20 cellular contexts compared by ENCODE assay signal in the genomic region with DNA sequence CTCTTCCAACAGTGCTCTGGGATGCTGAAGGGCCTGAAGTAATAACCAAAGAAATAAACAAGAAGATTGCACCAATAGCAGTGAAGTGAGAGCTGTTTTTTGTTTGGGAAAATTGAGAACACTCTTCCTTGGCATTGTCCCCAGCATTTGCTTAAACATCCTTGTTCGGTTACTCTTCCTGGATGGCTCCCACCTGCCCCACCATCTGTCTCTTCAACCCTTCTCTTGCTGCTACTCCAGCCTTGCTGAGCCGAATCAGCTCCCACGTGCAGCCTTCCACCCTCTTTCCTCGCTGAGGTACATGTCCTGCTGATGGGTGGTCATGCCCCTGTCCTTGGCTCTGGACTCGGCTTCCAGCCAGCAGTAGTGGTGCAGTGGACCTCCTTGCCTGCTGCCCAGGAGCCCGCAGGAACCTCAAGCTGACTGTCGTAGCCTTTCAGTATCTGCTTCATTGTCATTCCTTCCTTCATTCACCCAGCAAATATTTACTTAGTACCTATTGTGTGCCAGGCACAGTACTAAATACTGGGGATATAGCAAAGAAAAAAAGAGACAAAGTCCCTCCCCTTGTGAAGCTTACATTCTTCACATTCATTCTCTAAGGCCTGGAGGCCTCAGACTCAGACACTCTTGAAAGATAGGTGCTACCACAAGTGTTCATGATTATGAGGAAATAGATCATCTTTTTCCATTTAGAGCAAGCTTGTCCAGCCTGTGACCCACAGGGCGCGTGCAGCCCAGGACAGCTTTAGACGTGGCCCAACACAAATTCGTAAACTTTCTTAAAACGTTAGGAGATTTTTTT. TPM values are rescaled to one million over a fixed set of nuclear protein-coding genes. Genes with fewer than 3 reads are reported as not detected.
DNase-seq lines count a peak whose midpoint lies in the region; ATAC-seq, FAIRE-seq and TF ChIP-seq lines count a peak whose summit lies in the region.
"Had no signal": no experiment of that assay in that cellular context is flagged by ENCODE, and none has a peak within 500 bp of the region (broad histone marks: within the 10 kb centered on the region; RNA-seq: fewer than 3 reads in every experiment).

No MANE protein-coding gene starts in this region.

- H3K27ac ChIP-seq in right lobe of liver (no peak overlapping the region), HepG2 (ENCODE audit: extremely low read length, insufficient read depth, low read length) (no peak overlapping the region), VCaP (peak overlapping the region; percentile 36)
- H3K27ac ChIP-seq: ovary had no signal

- H3K36me3 Mint-ChIP-seq in glutamatergic neuron (ENCODE audit: unreplicated experiment) = no peaks in the 10 kb centered on the region
- H3K36me3 Mint-ChIP-seq: naive thymus-derived CD4-positive, alpha-beta T cell; stimulated activated effector memory CD8-positive, alpha-beta T cell treated with anti-CD3 and anti-CD28 coated beads, Interleukin-12 subunit alpha, Interleukin-12 subunit beta, amount 100 ng/mL, for 72 hours had no signal

- 85% methylated on average over 8 of the region's 12 CpGs for WGBS in right lobe of liver (ENCODE audit: insufficient coverage, low coverage, low lambda C conversion rate, missing lambda C conversion rate)
- 91% methylated on average over 12 of the region's 12 CpGs for WGBS in HepG2 (ENCODE audit: low lambda C conversion rate)

- DNase-seq in right lobe of liver = peak in 2 of 3 donors; percentile 30 to 35
- no peak for DNase-seq in HepG2 (ENCODE audit: low spot score)
- DNase-seq in glutamatergic neuron = no peak
- DNase-seq in iPS-NIHi7 (ENCODE audit: extremely low spot score) = no peak
- no peak for DNase-seq in NCI-H1417 treated with DMSO at 0.1 percent for 48 hours (lab: John Stamatoyannopoulos, UW)
- DNase-seq: activated CD4-positive, alpha-beta T cell treated with anti-CD3 and anti-CD28 coated beads for 4 hours; activated gamma-delta T cell; amygdala; naive thymus-derived CD4-positive, alpha-beta T cell; NCI-H1105; right cardiac atrium had no signal

- H4K20me1 ChIP-seq in HepG2 (ENCODE audit: insufficient read depth, low read length) = no peaks in the 10 kb centered on the region

- no peak for FAIRE-seq in HepG2 (lab: Jason Lieb, UNC)
- FAIRE-seq: H1 had no signal

- H3K4me1 ChIP-seq in right lobe of liver = no peaks in the 10 kb centered on the region
- peaks cover 16% of the 10 kb centered on the region for H3K4me1 ChIP-seq in HepG2 (ENCODE audit: insufficient read depth, low read length)

- POLR2A ChIA-PET in HepG2 (lab: Yijun Ruan, JAX) = no interaction called here

- H3K4me3 ChIP-seq in right lobe of liver (no peak overlapping the region), HepG2 (replicated peaks in 1 of 3; ENCODE audit: insufficient read depth in 1 of 3, low read depth in 2 of 3, low read length in 3 of 3) (no peak overlapping the region)
- H3K4me3 ChIP-seq: heart left ventricle, ovary, testis had no signal

- H3K27me3 ChIP-seq in right lobe of liver = no peaks in the 10 kb centered on the region
- H3K27me3 ChIP-seq in HepG2 (ENCODE audit: control insufficient read depth in 1 of 2, insufficient read depth in 2 of 2, low read length in 2 of 2) = no peaks in the 10 kb centered on the region
- H3K27me3 ChIP-seq: heart left ventricle, ovary, testis had no signal

- BruUV-seq in HepG2 (replicated peaks; lab: Mats Ljungman, UMichigan) = no TSS peak

- no peak overlapping the region for H3K4me3 Mint-ChIP-seq in glutamatergic neuron (ENCODE audit: unreplicated experiment)
- H3K4me3 Mint-ChIP-seq: central memory CD8-positive, alpha-beta T cell; naive thymus-derived CD4-positive, alpha-beta T cell; stimulated activated effector memory CD8-positive, alpha-beta T cell treated with anti-CD3 and anti-CD28 coated beads, Interleukin-12 subunit alpha, Interleukin-12 subunit beta, amount 100 ng/mL, for 72 hours had no signal

- TF ChIP-seq RAD21 in HepG2 (CRISPR knock-in tag; IDR thresholded peaks at IDR 0.05) = no peak

- no peak overlapping the region for H2AFZ ChIP-seq in HepG2 (ENCODE audit: low read length)

- H3K27me3 Mint-ChIP-seq in glutamatergic neuron (ENCODE audit: unreplicated experiment) = peaks cover 9% of the 10 kb centered on the region
- H3K27me3 Mint-ChIP-seq: naive thymus-derived CD4-positive, alpha-beta T cell had no signal

- ATAC-seq in right lobe of liver = no peak
- no peak; the same call in 2 of the 3 replicates for ATAC-seq in HepG2
- ATAC-seq in GM21515 (IDR thresholded peaks at IDR 0.05; ENCODE audit: unreplicated experiment) = no peak
- no peak for ATAC-seq in HG03045 (IDR thresholded peaks at IDR 0.05; ENCODE audit: unreplicated experiment)
- ATAC-seq: naive thymus-derived CD4-positive, alpha-beta T cell had no signal

- TF ChIP-seq POLR2A in right lobe of liver (IDR thresholded peaks at IDR 0.05) (no peak), HepG2 (IDR thresholded peaks at IDR 0.05; ENCODE audit: insufficient read depth in 1 of 2, low read depth in 2 of 2, low read length in 2 of 2) (no peak)

- intact Hi-C loops in right lobe of liver (cut with DNase I) = loop anchor here in 1 of 2 donors (5.0 kb wide), 1 partner anchor 121 kb away; no protein-coding TSS in a partner anchor
- intact Hi-C loops in HepG2 (cut with micrococcal nuclease; ENCODE audit: unreplicated experiment) = loop anchor here (1.0 kb wide), 1 partner anchor 30 kb away; no protein-coding TSS in a partner anchor

- no peak overlapping the region for H3K4me2 ChIP-seq in HepG2 (ENCODE audit: low read depth, low read length)

- in situ Hi-C loops in HepG2 (cut with HindIII; ENCODE audit: extremely low pct_ligation_motif_present, low pct_unique_long_range_greater_than_20kb) = no loop called here

- H3K27ac Mint-ChIP-seq in glutamatergic neuron (ENCODE audit: unreplicated experiment) = peak overlapping the region; percentile 64

- no peak overlapping the region for H3K9ac ChIP-seq in HepG2 (ENCODE audit: insufficient read depth, low read depth, low read length)

- no peaks in the 10 kb centered on the region for H3K9me3 ChIP-seq in right lobe of liver
- no peaks in the 10 kb centered on the region for H3K9me3 ChIP-seq in HepG2 (ENCODE audit: low read length)
- H3K9me3 ChIP-seq: heart left ventricle, ovary, testis had no signal

- peaks cover 24% of the 10 kb centered on the region for H3K4me1 Mint-ChIP-seq in glutamatergic neuron (ENCODE audit: low read depth, unreplicated experiment)

- no peaks in the 10 kb centered on the region for H3K9me3 Mint-ChIP-seq in glutamatergic neuron (ENCODE audit: unreplicated experiment)
- H3K9me3 Mint-ChIP-seq: central memory CD8-positive, alpha-beta T cell; naive thymus-derived CD4-positive, alpha-beta T cell; stimulated activated effector memory CD8-positive, alpha-beta T cell treated with anti-CD3 and anti-CD28 coated beads, Interleukin-12 subunit alpha, Interleukin-12 subunit beta, amount 100 ng/mL, for 72 hours had no signal

- TF ChIP-seq CTCF in right lobe of liver (IDR thresholded peaks at IDR 0.05) (no peak), HepG2 (CRISPR knock-in tag; IDR thresholded peaks at IDR 0.05) (no peak), VCaP (conservative IDR thresholded peaks at IDR 0.05) (no peak), glutamatergic neuron (IDR thresholded peaks at IDR 0.05; ENCODE audit: partially characterized antibody, unreplicated experiment) (no peak)

- CTCF ChIA-PET in HepG2 (lab: Yijun Ruan, JAX; ENCODE audit: low intra/inter-chr PET ratio, low total read pairs) = interaction anchor here (1.9 to 2.9 kb wide), 2 partner anchors 28 to 30 kb away, joined by 7 to 21 read pairs; no protein-coding TSS in a partner anchor

- H3K36me3 ChIP-seq in right lobe of liver (peaks cover 0 to 10% (median 3%) of the 10 kb centered on the region in 4 donors), HepG2 (replicated peaks in 1 of 2; ENCODE audit: control insufficient read depth in 1 of 2, insufficient read depth in 2 of 2, low read length in 2 of 2) (peaks cover 40 to 80% of the 10 kb centered on the region in 2 experiments; a peak in 4 of 5 replicates)
- H3K36me3 ChIP-seq: ovary had no signal

- no peaks in the 10 kb centered on the region for H3K79me2 ChIP-seq in HepG2 (ENCODE audit: insufficient read depth, low read length)

- TF ChIP-seq EP300 in HepG2 (IDR thresholded peaks at IDR 0.05; ENCODE audit: low read depth in 2 of 2, low read length in 2 of 2) (no peak), HepG2 (CRISPR knock-in tag; IDR thresholded peaks at IDR 0.05; ENCODE audit: borderline replicate concordance) (no peak)

RNA-seq across cellular contexts. Expression of a gene that starts 17.1 kb away (rescaled TPM):
- 1 to 10 TPM in 3 of 6 experiments, under 1 TPM in 3; 0.25 to 1.5 (median 0.97) TPM for total RNA-seq in right lobe of liver
- total RNA-seq in HepG2 (2016; rRNA removed; fragmentation: Illumina TruSeq; extraction: Trizol) = 3.2 and 4.0 TPM in 2 replicates
- total RNA-seq in HepG2 (2016; cell fraction: cytosol; rRNA removed; fragmentation: Illumina TruSeq; extraction: Trizol; ENCODE audit: low read depth) = 4.3 and 5.3 TPM in 2 replicates
- 2.3 and 4.1 TPM in 2 replicates for total RNA-seq in HepG2 (2016; cell fraction: insoluble cytoplasmic fraction; rRNA removed; fragmentation: Illumina TruSeq; extraction: Trizol)
- 3.3 and 5.4 TPM in 2 replicates for total RNA-seq in HepG2 (2016; cell fraction: membrane; rRNA removed; fragmentation: Illumina TruSeq; extraction: Trizol)
- 2.0 and 2.1 TPM in 2 replicates for total RNA-seq in HepG2 (2016; cell fraction: nucleus; rRNA removed; fragmentation: Illumina TruSeq; extraction: Trizol)
- 5.3 and 7.5 TPM in 2 replicates for polyA plus RNA-seq in HepG2 (2011; rRNA removed)
- 5.6 and 9.0 TPM in 2 replicates for polyA plus RNA-seq in HepG2 (2011; cell fraction: cytosol; rRNA removed)
- polyA plus RNA-seq in HepG2 (2011; cell fraction: nucleus; rRNA removed) = 8.6 and 9.9 TPM in 2 replicates
- polyA plus RNA-seq in HepG2 (2012) = 2.1 and 2.6 TPM in 2 replicates
- 4.2 and 6.5 TPM in 2 replicates for polyA plus RNA-seq in HepG2 (2016; cell fraction: cytosol; fragmentation: Illumina TruSeq; extraction: Trizol; ENCODE audit: low read depth)
- polyA plus RNA-seq in HepG2 (2016; cell fraction: insoluble cytoplasmic fraction; fragmentation: Illumina TruSeq; extraction: Trizol; ENCODE audit: low read depth) = 2.0 and 2.3 TPM in 2 replicates
- 3.5 and 5.1 TPM in 2 replicates for polyA plus RNA-seq in HepG2 (2016; cell fraction: membrane; fragmentation: Illumina TruSeq; extraction: Trizol; ENCODE audit: low read depth)
- polyA plus RNA-seq in HepG2 (2016; cell fraction: nucleus; fragmentation: Illumina TruSeq; extraction: Trizol; ENCODE audit: insufficient read depth, low read depth) = 2.0 and 2.9 TPM in 2 replicates
- polyA minus RNA-seq in HepG2 (2011; rRNA and poly(A)+ RNA removed; ENCODE audit: low replicate concordance) = 1.2 and 3.8 TPM in 2 replicates
- 0.89 TPM in 1 of 2 replicates, not detected in the other for polyA minus RNA-seq in HepG2 (2011; cell fraction: cytosol; rRNA and poly(A)+ RNA removed)
- 6.2 and 7.3 TPM in 2 replicates for polyA minus RNA-seq in HepG2 (2011; cell fraction: nucleus; rRNA and poly(A)+ RNA removed)
- total RNA-seq in glutamatergic neuron (ENCODE audit: unreplicated experiment) = 3.2 TPM

RNA-seq across cellular contexts. Expression of a gene that starts 56.0 kb away (rescaled TPM):
- total RNA-seq in right lobe of liver (10 to 100 TPM in 1 of 6 experiments, 1 to 10 TPM in 5; 6.5 to 10.2 (median 7.7) TPM), HepG2 (2016; rRNA removed; fragmentation: Illumina TruSeq; extraction: Trizol) (10.1 and 11.4 TPM in 2 replicates), glutamatergic neuron (ENCODE audit: unreplicated experiment) (73.0 TPM)
- 2.1 and 3.6 TPM in 2 replicates for total RNA-seq in HepG2 (2016; cell fraction: cytosol; rRNA removed; fragmentation: Illumina TruSeq; extraction: Trizol; ENCODE audit: low read depth)
- total RNA-seq in HepG2 (2016; cell fraction: insoluble cytoplasmic fraction; rRNA removed; fragmentation: Illumina TruSeq; extraction: Trizol) = 9.3 and 12.3 TPM in 2 replicates
- 4.6 and 5.7 TPM in 2 replicates for total RNA-seq in HepG2 (2016; cell fraction: membrane; rRNA removed; fragmentation: Illumina TruSeq; extraction: Trizol)
- 8.0 and 8.9 TPM in 2 replicates for total RNA-seq in HepG2 (2016; cell fraction: nucleus; rRNA removed; fragmentation: Illumina TruSeq; extraction: Trizol)
- polyA plus RNA-seq in HepG2 (2011; rRNA removed) = 12.4 and 12.8 TPM in 2 replicates
- polyA plus RNA-seq in HepG2 (2011; cell fraction: cytosol; rRNA removed) = 7.2 and 10.7 TPM in 2 replicates
- polyA plus RNA-seq in HepG2 (2011; cell fraction: nucleus; rRNA removed) = 30.9 and 33.2 TPM in 2 replicates
- polyA plus RNA-seq in HepG2 (2012) = 10.6 and 11.1 TPM in 2 replicates
- polyA plus RNA-seq in HepG2 (2016; cell fraction: cytosol; fragmentation: Illumina TruSeq; extraction: Trizol; ENCODE audit: low read depth) = 2.2 and 2.7 TPM in 2 replicates
- 6.8 and 9.0 TPM in 2 replicates for polyA plus RNA-seq in HepG2 (2016; cell fraction: insoluble cytoplasmic fraction; fragmentation: Illumina TruSeq; extraction: Trizol; ENCODE audit: low read depth)
- polyA plus RNA-seq in HepG2 (2016; cell fraction: membrane; fragmentation: Illumina TruSeq; extraction: Trizol; ENCODE audit: low read depth) = 3.9 and 5.6 TPM in 2 replicates
- polyA plus RNA-seq in HepG2 (2016; cell fraction: nucleus; fragmentation: Illumina TruSeq; extraction: Trizol; ENCODE audit: insufficient read depth, low read depth) = 13.4 and 22.2 TPM in 2 replicates
- 2.2 and 34.5 TPM in 2 replicates for polyA minus RNA-seq in HepG2 (2011; rRNA and poly(A)+ RNA removed; ENCODE audit: low replicate concordance)
- 11.5 and 15.0 TPM in 2 replicates for polyA minus RNA-seq in HepG2 (2011; cell fraction: cytosol; rRNA and poly(A)+ RNA removed)
- polyA minus RNA-seq in HepG2 (2011; cell fraction: nucleus; rRNA and poly(A)+ RNA removed) = 8.4 and 11.8 TPM in 2 replicates

Comparison
In these comparisons a context has a peak if more than half of its experiments do, and no peak if none do; other contexts are left out.
1. DNase-seq: peak in right lobe of liver (2 of 3); none in HepG2 (single experiment), glutamatergic neuron (single experiment), iPS-NIHi7 (single experiment) and NCI-H1417 treated with DMSO at 0.1 percent for 48 hours (single experiment).